ENCODE assay signal across 31 cellular contexts in genomic region chr9:14542071-14542470, GRCh38.
DNase-seq lines count a peak whose midpoint lies in the region; ATAC-seq and TF ChIP-seq lines count a peak whose summit lies in the region.
"Had no signal": no experiment of that assay in that cellular context is flagged by ENCODE, and none has a peak within 500 bp of the region (broad histone marks: within the 10 kb centered on the region; RNA-seq: fewer than 3 reads in every experiment).

No MANE protein-coding gene starts in this region.

- no peaks in the 10 kb centered on the region for H4K20me1 ChIP-seq in neural progenitor cell (ENCODE audit: low read depth)
- H4K20me1 ChIP-seq: BLaER1 had no signal

- peaks cover 3% of the 10 kb centered on the region for H3K36me3 ChIP-seq in neural progenitor cell
- H3K36me3 ChIP-seq: BLaER1, HAP-1, prostate gland, SJCRH30, thoracic aorta had no signal

- no peak overlapping the region for H2AFZ ChIP-seq in neural progenitor cell (replicated peaks)

- H3K79me2 ChIP-seq in neural progenitor cell (ENCODE audit: low read depth): no peaks in the 10 kb centered on the region

- H3K27ac ChIP-seq in neural progenitor cell: peak overlapping the region; percentile 78
- H3K27ac ChIP-seq: BLaER1, epithelial cell of prostate, prostate gland, SJCRH30, thoracic aorta, VCaP had no signal

- H3K27me3 ChIP-seq in neural progenitor cell: no peaks in the 10 kb centered on the region
- H3K27me3 ChIP-seq: BLaER1, SJCRH30 had no signal

- H3F3A ChIP-seq in neural progenitor cell (ENCODE audit: low read depth): peaks cover 26% of the 10 kb centered on the region

- no peak overlapping the region for H3K9ac ChIP-seq in neural progenitor cell
- H3K9ac ChIP-seq: BLaER1 had no signal

- H3K4me3 ChIP-seq in neural progenitor cell: no peak overlapping the region
- H3K4me3 ChIP-seq: BLaER1, HAP-1, prostate gland, SJCRH30, thoracic aorta had no signal

- peak overlapping the region; percentile 44 for H3K27ac Mint-ChIP-seq in neural progenitor cell
- H3K27ac Mint-ChIP-seq: activated CD4-positive, alpha-beta T cell treated with anti-CD3 and anti-CD28 coated beads, Interleukin-2, amount 10 ng/mL, durations not matched to agents 7 days and 5 days; activated naive CD8-positive, alpha-beta T cell treated with anti-CD3 and anti-CD28 coated beads, Interleukin-2, amount 10 ng/mL, durations not matched to agents 7 days and 5 days; stimulated activated naive CD8-positive, alpha-beta T cell treated with anti-CD3 and anti-CD28 coated beads, Interleukin-15, Interleukin-2, amounts not matched to agents 100 ng/mL and 50 ng/mL, for 24 hours had no signal

- H3K4me3 Mint-ChIP-seq in neural progenitor cell: no peak overlapping the region
- H3K4me3 Mint-ChIP-seq: activated CD4-positive, alpha-beta T cell treated with anti-CD3 and anti-CD28 coated beads, Interleukin-2, amount 10 ng/mL, durations not matched to agents 7 days and 5 days; activated naive CD8-positive, alpha-beta T cell treated with anti-CD3 and anti-CD28 coated beads, Interleukin-2, amount 10 ng/mL, durations not matched to agents 7 days and 5 days; activated T-cell treated with anti-CD3 and anti-CD28 coated beads, Interleukin-2, amount 50 U/mL, for 4 hours; stimulated activated naive CD8-positive, alpha-beta T cell treated with anti-CD3 and anti-CD28 coated beads, Interleukin-15, Interleukin-2, amounts not matched to agents 100 ng/mL and 50 ng/mL, for 24 hours had no signal

- peak overlapping the region; percentile 14 for H3K4me2 ChIP-seq in neural progenitor cell
- H3K4me2 ChIP-seq: BLaER1 had no signal

- no peaks in the 10 kb centered on the region for H3K9me3 Mint-ChIP-seq in neural progenitor cell
- H3K9me3 Mint-ChIP-seq: activated CD4-positive, alpha-beta T cell treated with anti-CD3 and anti-CD28 coated beads, Interleukin-2, amount 10 ng/mL, durations not matched to agents 7 days and 5 days; activated naive CD8-positive, alpha-beta T cell treated with anti-CD3 and anti-CD28 coated beads, Interleukin-2, amount 10 ng/mL, durations not matched to agents 7 days and 5 days; activated T-cell treated with anti-CD3 and anti-CD28 coated beads, Interleukin-2, amount 50 U/mL, for 4 hours; stimulated activated naive CD8-positive, alpha-beta T cell treated with anti-CD3 and anti-CD28 coated beads, Interleukin-15, Interleukin-2, amounts not matched to agents 100 ng/mL and 50 ng/mL, for 24 hours had no signal

- H3K4me1 Mint-ChIP-seq in neural progenitor cell: peaks cover 17% of the 10 kb centered on the region
- H3K4me1 Mint-ChIP-seq: activated CD4-positive, alpha-beta T cell treated with anti-CD3 and anti-CD28 coated beads, Interleukin-2, amount 10 ng/mL, durations not matched to agents 7 days and 5 days; activated naive CD8-positive, alpha-beta T cell treated with anti-CD3 and anti-CD28 coated beads, Interleukin-2, amount 10 ng/mL, durations not matched to agents 7 days and 5 days had no signal

- TF ChIP-seq CTCF in neural progenitor cell (IDR thresholded peaks at IDR 0.05): no peak

- peaks cover 31% of the 10 kb centered on the region for H3K4me1 ChIP-seq in neural progenitor cell
- H3K4me1 ChIP-seq: HAP-1, prostate gland, SJCRH30 had no signal

- no peak for ATAC-seq in GM18870 (IDR thresholded peaks at IDR 0.05; ENCODE audit: unreplicated experiment)
- ATAC-seq: activated T-cell treated with anti-CD3 and anti-CD28 coated beads, Interleukin-2, amount 50 U/mL, for 4 hours; sciatic nerve had no signal

- no peaks in the 10 kb centered on the region for H3K9me3 ChIP-seq in neural progenitor cell (ENCODE audit: low read depth)
- H3K9me3 ChIP-seq: BLaER1, HAP-1, prostate gland, SJCRH30, thoracic aorta had no signal

- no peaks in the 10 kb centered on the region for H3K36me3 Mint-ChIP-seq in neural progenitor cell
- H3K36me3 Mint-ChIP-seq: activated naive CD8-positive, alpha-beta T cell treated with anti-CD3 and anti-CD28 coated beads, Interleukin-2, amount 10 ng/mL, durations not matched to agents 7 days and 5 days had no signal

- peaks cover 4% of the 10 kb centered on the region for H3K27me3 Mint-ChIP-seq in neural progenitor cell (ENCODE audit: insufficient read depth, low read depth)
- H3K27me3 Mint-ChIP-seq: activated CD4-positive, alpha-beta T cell treated with anti-CD3 and anti-CD28 coated beads, Interleukin-2, amount 10 ng/mL, durations not matched to agents 7 days and 5 days; activated naive CD8-positive, alpha-beta T cell treated with anti-CD3 and anti-CD28 coated beads, Interleukin-2, amount 10 ng/mL, durations not matched to agents 7 days and 5 days; stimulated activated naive CD8-positive, alpha-beta T cell treated with anti-CD3 and anti-CD28 coated beads, Interleukin-15, Interleukin-2, amounts not matched to agents 100 ng/mL and 50 ng/mL, for 24 hours had no signal

- DNase-seq in NCI-H1092 treated with DMSO at 0.1 percent for 48 hours (lab: John Stamatoyannopoulos, UW) (peak; percentile 99), NCI-H2081 treated with DMSO at 0.1 percent for 48 hours (lab: John Stamatoyannopoulos, UW) (peak; percentile 89), NCI-H69 (lab: John Stamatoyannopoulos, UW) (peak; percentile 94), neural progenitor cell (ENCODE audit: low spot score) (peak; percentile 57), medulla oblongata (ENCODE audit: extremely low spot score) (no peak), SKM-1 treated with dmso at 0.1 percent for 144 hours (lab: John Stamatoyannopoulos, UW; ENCODE audit: unreplicated experiment) (no peak), kidney tubule cell (ENCODE audit: low spot score) (no peak)
- DNase-seq: activated CD4-positive, alpha-beta T cell treated with anti-CD3 and anti-CD28 coated beads, Interleukin-2, amount 10 ng/mL, durations not matched to agents 7 days and 5 days; activated gamma-delta T cell treated with Interleukin-2 at 50 U/mL for 16 hours; activated naive CD8-positive, alpha-beta T cell treated with anti-CD3 and anti-CD28 coated beads, Interleukin-2, amount 10 ng/mL, durations not matched to agents 7 days and 5 days; activated T-cell treated with anti-CD3 and anti-CD28 coated beads, Interleukin-2, amount 50 U/mL, for 4 hours; aorta; DMS153; effector CD8-positive, alpha-beta T cell; glutamatergic neuron; Kasumi-1; NCI-H2029; NCI-H526 treated with DMSO at 0.1 percent for 48 hours; nucleus accumbens; SJCRH30; stimulated activated CD8-positive, alpha-beta memory T cell treated with anti-CD3 and anti-CD28 coated beads, Interleukin-4, amount 100 ng/mL, for 48 hours; T1000 had no signal

Comparison
In these comparisons a context has a peak if more than half of its experiments do, and no peak if none do; other contexts are left out.
1. DNase-seq: peak in NCI-H1092 treated with DMSO at 0.1 percent for 48 hours (single experiment), NCI-H2081 treated with DMSO at 0.1 percent for 48 hours (single experiment), NCI-H69 (single experiment) and neural progenitor cell (single experiment); none in medulla oblongata (single experiment), SKM-1 treated with dmso at 0.1 percent for 144 hours (single experiment) and kidney tubule cell (single experiment).